ENCODE assay signal across 8 cellular contexts in the genomic region with DNA sequence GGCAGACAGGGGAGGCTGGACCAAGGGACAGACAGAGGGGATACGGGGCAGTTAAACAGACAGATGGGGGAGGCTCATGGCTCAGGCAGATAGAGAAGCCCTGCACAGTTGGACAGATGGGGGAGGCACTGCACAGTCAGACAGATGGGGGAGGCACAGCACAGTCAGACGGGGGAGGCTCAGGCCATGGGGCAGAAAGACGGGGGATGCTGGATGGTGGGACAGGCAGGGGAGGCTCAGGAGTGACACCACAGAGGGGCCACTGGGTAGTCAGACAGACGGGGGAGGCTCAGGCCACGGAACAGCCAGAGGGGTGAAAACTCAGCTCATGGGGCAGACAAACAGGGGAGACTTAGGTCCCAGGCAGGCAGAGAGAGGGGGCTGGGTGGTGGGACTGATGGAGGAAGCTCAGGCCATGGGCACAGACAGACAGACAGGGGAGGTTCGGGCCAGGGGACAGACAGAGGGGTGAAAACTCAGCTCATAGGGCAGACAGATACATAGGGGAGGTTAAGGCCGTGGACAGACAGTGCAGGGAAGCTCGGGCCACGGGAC. TPM values are rescaled to one million over a fixed set of nuclear protein-coding genes. Genes with fewer than 3 reads are reported as not detected.
DNase-seq lines count a peak whose midpoint lies in the region; ATAC-seq and TF ChIP-seq lines count a peak whose summit lies in the region.

No MANE protein-coding gene starts in this region.

- H3K27ac ChIP-seq in foreskin keratinocyte = peak overlapping the region; percentile 9

- no peaks in the 10 kb centered on the region for H3K27me3 ChIP-seq in foreskin keratinocyte

- peaks cover 32% of the 10 kb centered on the region for H3K4me1 Mint-ChIP-seq in T-helper 17 cell

- H3K4me1 ChIP-seq in foreskin keratinocyte = peaks cover 4% of the 10 kb centered on the region

- no peaks in the 10 kb centered on the region for H3K9me3 ChIP-seq in T-helper 17 cell (ENCODE audit: control insufficient read depth, low read length, poor library complexity, severe bottlenecking)

- peak overlapping the region; percentile 70 for H3K4me3 ChIP-seq in skeletal muscle cell (ENCODE audit: low read depth, low read length)

- peak overlapping the region; percentile 98 for H3K4me3 Mint-ChIP-seq in T-helper 17 cell

- no peaks in the 10 kb centered on the region for H3K27me3 Mint-ChIP-seq in T-helper 17 cell

- ATAC-seq in GM21515 (IDR thresholded peaks at IDR 0.05; ENCODE audit: unreplicated experiment) = peak; percentile 2
- ATAC-seq in T-helper 17 cell = no peak
- ATAC-seq in foreskin keratinocyte = no peak
- no peak for ATAC-seq in HG03139 (IDR thresholded peaks at IDR 0.05; ENCODE audit: unreplicated experiment)

- no peak for DNase-seq in T-helper 17 cell
- no peak for DNase-seq in foreskin keratinocyte
- DNase-seq in skeletal muscle cell (ENCODE audit: low read depth) = no peak
- DNase-seq in activated effector memory CD4-positive, alpha-beta T cell treated with Interleukin-2 at 50 U/mL for 16 hours = no peak
- DNase-seq in NCI-H2227 treated with DMSO at 0.1 percent for 48 hours (lab: John Stamatoyannopoulos, UW) = no peak
- DNase-seq in DMS79 treated with DMSO at 0.1 percent for 48 hours (lab: John Stamatoyannopoulos, UW) = no peak

- no peak for TF ChIP-seq CTCF in foreskin keratinocyte (conservative IDR thresholded peaks at IDR 0.05)

- H3K27ac Mint-ChIP-seq in T-helper 17 cell = peak overlapping the region; percentile 96

- no peaks in the 10 kb centered on the region for H3K36me3 Mint-ChIP-seq in T-helper 17 cell (ENCODE audit: low read depth)

RNA-seq across cellular contexts. Expression of a gene that starts 0.9 kb away (rescaled TPM):
- total RNA-seq in T-helper 17 cell (10 to 100 TPM; 58.1 to 62.0 TPM), foreskin keratinocyte (49.1 and 57.5 TPM in 2 replicates)
- polyA plus RNA-seq in foreskin keratinocyte = 56.0 and 62.9 TPM in 2 replicates

RNA-seq across cellular contexts. Expression of a gene that starts 16.2 kb away (rescaled TPM):
- total RNA-seq in T-helper 17 cell (10 to 100 TPM; 34.0 to 36.7 TPM), foreskin keratinocyte (51.9 and 59.9 TPM in 2 replicates)
- 72.2 and 77.7 TPM in 2 replicates for polyA plus RNA-seq in foreskin keratinocyte

RNA-seq across cellular contexts. Expression of a gene that starts 17.5 kb away (rescaled TPM):
- total RNA-seq in T-helper 17 cell = 1 to 10 TPM; 5.0 to 8.4 TPM
- total RNA-seq in foreskin keratinocyte = not detected in 2 replicates
- not detected in 2 replicates for polyA plus RNA-seq in foreskin keratinocyte

RNA-seq across cellular contexts. Expression of a gene that starts 28.8 kb away (rescaled TPM):
- total RNA-seq in T-helper 17 cell (1 to 10 TPM in 1 of 2 donors, under 1 TPM in 1; 0.42 to 3.3 TPM), foreskin keratinocyte (not detected in 2 replicates)
- polyA plus RNA-seq in foreskin keratinocyte = 0.01 TPM in 1 of 2 replicates, not detected in the other

RNA-seq across cellular contexts. Expression of a gene that starts 50.2 kb away (rescaled TPM):
- 10 to 100 TPM in 1 of 2 donors, 1 to 10 TPM in 1; 1.0 to 10.4 TPM for total RNA-seq in T-helper 17 cell
- total RNA-seq in foreskin keratinocyte = 0.46 and 0.82 TPM in 2 replicates
- polyA plus RNA-seq in foreskin keratinocyte = 0.62 and 0.91 TPM in 2 replicates
